In the genomic region with DNA sequence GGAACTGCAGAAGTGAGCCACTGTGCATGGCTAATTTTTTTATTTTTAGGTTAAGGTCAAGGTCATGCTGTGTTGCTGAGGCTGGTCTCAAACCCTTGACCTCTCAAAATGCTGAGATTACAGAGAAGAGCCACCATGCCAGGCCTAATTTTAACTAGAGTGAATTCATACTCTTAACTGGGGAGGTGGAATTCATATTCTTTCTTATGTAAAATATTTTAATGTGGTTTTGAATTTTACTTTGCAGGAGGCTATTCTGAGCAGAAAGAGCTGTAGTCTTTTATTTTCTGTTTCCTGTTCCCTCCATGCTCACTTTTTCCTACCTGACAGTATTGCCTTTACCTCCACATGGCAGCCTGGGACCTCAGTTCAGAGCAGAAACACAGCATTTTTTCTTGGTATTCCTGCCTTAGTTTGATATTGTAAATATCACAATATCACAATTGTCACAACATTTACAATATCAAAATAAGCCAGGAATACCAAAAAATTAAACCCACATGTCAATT, we compare ENCODE assay signal across 22 cellular contexts.
"Had no signal": no experiment of that assay in that cellular context is flagged by ENCODE, and none has a peak within 500 bp of the region (broad histone marks: within the 10 kb centered on the region; RNA-seq: fewer than 3 reads in every experiment).

No MANE protein-coding gene starts in this region.

- ATAC-seq: activated T-cell treated with anti-CD3 and anti-CD28 coated beads, Interleukin-2, amount 50 U/mL, for 4 hours; PC-3; T-helper 17 cell had no signal

- H3K4me1 Mint-ChIP-seq: activated CD4-positive, alpha-beta T cell treated with anti-CD3 and anti-CD28 coated beads, Interleukin-2, amount 10 ng/mL, durations not matched to agents 7 days and 5 days; central memory CD8-positive, alpha-beta T cell; T-helper 17 cell had no signal

- H3K36me3 Mint-ChIP-seq: activated CD4-positive, alpha-beta memory T cell treated with anti-CD3 and anti-CD28 coated beads for 36 hours; activated naive CD8-positive, alpha-beta T cell; brain had no signal

- H3K27ac ChIP-seq: SJSA1 had no signal

- H3K9me3 Mint-ChIP-seq: activated CD4-positive, alpha-beta memory T cell treated with anti-CD3 and anti-CD28 coated beads for 36 hours; activated CD4-positive, alpha-beta T cell treated with anti-CD3 and anti-CD28 coated beads, Interleukin-2, amount 10 ng/mL, durations not matched to agents 7 days and 5 days; activated naive CD4-positive, alpha-beta T cell treated with anti-CD3 and anti-CD28 coated beads for 36 hours; activated T-cell treated with anti-CD3 and anti-CD28 coated beads, Interleukin-2, amount 50 U/mL, for 4 hours; central memory CD8-positive, alpha-beta T cell had no signal

- DNase-seq: activated CD4-positive, alpha-beta memory T cell treated with anti-CD3 and anti-CD28 coated beads for 36 hours; activated CD4-positive, alpha-beta T cell treated with anti-CD3 and anti-CD28 coated beads, Interleukin-2, amount 10 ng/mL, durations not matched to agents 7 days and 5 days; activated CD4-positive, CD25-positive, alpha-beta regulatory T cell; activated CD8-positive, alpha-beta memory T cell treated with anti-CD3 and anti-CD28 coated beads for 24 hours; activated gamma-delta T cell; activated naive CD4-positive, alpha-beta T cell treated with anti-CD3 and anti-CD28 coated beads for 36 hours; activated T-cell treated with anti-CD3 and anti-CD28 coated beads, Interleukin-2, amount 50 U/mL, for 4 hours; amygdala; MM.1S; NCI-H1105; NCI-H1436 treated with DMSO at 0.1 percent for 48 hours; NCI-H187; NCI-H2081; NCI-H510A treated with DMSO at 0.1 percent for 48 hours; PC-3; SHP77; T-helper 17 cell; T-helper 9 cell had no signal

- H3K27ac Mint-ChIP-seq: activated CD4-positive, alpha-beta memory T cell treated with anti-CD3 and anti-CD28 coated beads for 36 hours; activated CD4-positive, alpha-beta T cell treated with anti-CD3 and anti-CD28 coated beads, Interleukin-2, amount 10 ng/mL, durations not matched to agents 7 days and 5 days; activated naive CD4-positive, alpha-beta T cell treated with anti-CD3 and anti-CD28 coated beads for 36 hours; activated naive CD8-positive, alpha-beta T cell; T-helper 17 cell had no signal

- H3K27me3 ChIP-seq: SJSA1 had no signal

- H3K36me3 ChIP-seq: SJSA1 had no signal

- H3K27me3 Mint-ChIP-seq: activated naive CD8-positive, alpha-beta T cell had no signal

- H3K4me3 Mint-ChIP-seq: activated CD4-positive, alpha-beta memory T cell treated with anti-CD3 and anti-CD28 coated beads for 36 hours; activated CD4-positive, alpha-beta T cell treated with anti-CD3 and anti-CD28 coated beads, Interleukin-2, amount 10 ng/mL, durations not matched to agents 7 days and 5 days; activated naive CD4-positive, alpha-beta T cell treated with anti-CD3 and anti-CD28 coated beads for 36 hours; activated naive CD8-positive, alpha-beta T cell; activated T-cell treated with anti-CD3 and anti-CD28 coated beads, Interleukin-2, amount 50 U/mL, for 4 hours; brain; central memory CD8-positive, alpha-beta T cell; T-helper 17 cell had no signal

- H3K4me3 ChIP-seq: SJSA1 had no signal

- H3K9me3 ChIP-seq: SJSA1 had no signal
